Comparison of ENCODE assay signal across 8 cellular contexts in the genomic region with DNA sequence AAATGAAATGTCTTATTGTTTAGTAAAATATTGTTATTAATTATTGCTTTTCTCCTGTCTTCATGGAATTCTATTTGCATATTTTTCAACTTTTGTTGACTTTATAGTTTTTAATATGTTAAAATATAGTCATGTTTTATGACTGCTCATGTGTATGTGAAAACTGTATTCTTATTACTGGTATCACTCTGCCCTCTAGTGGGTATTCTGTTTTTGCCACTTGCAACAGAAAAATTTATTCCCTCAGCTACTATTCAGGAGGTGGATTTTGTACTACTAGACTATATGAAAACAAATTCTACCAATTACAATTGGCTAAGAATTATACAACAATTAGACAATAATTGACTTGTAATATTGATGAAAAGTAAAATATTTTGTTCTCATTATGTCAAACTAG. TPM values are rescaled to one million over a fixed set of nuclear protein-coding genes. Genes with fewer than 3 reads are reported as not detected.
DNase-seq lines count a peak whose midpoint lies in the region; ATAC-seq and TF ChIP-seq lines count a peak whose summit lies in the region.

No MANE protein-coding gene starts in this region.

- H3K36me3 Mint-ChIP-seq in activated naive CD8-positive, alpha-beta T cell treated with anti-CD3 and anti-CD28 coated beads for 36 hours: no peaks in the 10 kb centered on the region

- H3K9me3 Mint-ChIP-seq in activated naive CD8-positive, alpha-beta T cell treated with anti-CD3 and anti-CD28 coated beads for 36 hours: peaks cover 15% of the 10 kb centered on the region

- no peak overlapping the region for H3K27ac Mint-ChIP-seq in activated naive CD8-positive, alpha-beta T cell treated with anti-CD3 and anti-CD28 coated beads for 36 hours

- H3K4me1 Mint-ChIP-seq in activated naive CD8-positive, alpha-beta T cell treated with anti-CD3 and anti-CD28 coated beads for 36 hours: no peaks in the 10 kb centered on the region

- DNase-seq in Caki2 (ENCODE audit: low read depth) (peak; percentile 4), HAP-1 (ENCODE audit: low spot score in 2 of 2) (peak; percentile 10 to 40), NCI-H526 treated with DMSO at 0.1 percent for 48 hours (lab: John Stamatoyannopoulos, UW) (peak; percentile 23), epithelial cell of esophagus (ENCODE audit: low read depth) (peak; percentile 62), smooth muscle cell of the brain vasculature (ENCODE audit: low read depth, low spot score) (peak; percentile 1)
- DNase-seq in activated CD4-positive, alpha-beta T cell treated with anti-CD3 and anti-CD28 coated beads for 4 hours: no peak
- no peak for DNase-seq in activated naive CD8-positive, alpha-beta T cell treated with anti-CD3 and anti-CD28 coated beads for 36 hours

- no peaks in the 10 kb centered on the region for H3K27me3 Mint-ChIP-seq in activated naive CD8-positive, alpha-beta T cell treated with anti-CD3 and anti-CD28 coated beads for 36 hours

- TF ChIP-seq CTCF in epithelial cell of esophagus (IDR thresholded peaks at IDR 0.05; ENCODE audit: insufficient read depth, low read depth, low read length, missing control alignments): peak; percentile 47

- no peaks in the 10 kb centered on the region for H3K36me3 ChIP-seq in HAP-1 (replicated peaks)

- no peak overlapping the region for H3K4me3 ChIP-seq in HAP-1
- no peak overlapping the region for H3K4me3 ChIP-seq in epithelial cell of esophagus (ENCODE audit: low read length)

- H3K27me3 ChIP-seq in HAP-1 (ENCODE audit: low read depth): no peaks in the 10 kb centered on the region

- in situ Hi-C loops in Caki2 (cut with HindIII; ENCODE audit: low pct_unique_long_range_greater_than_20kb, low sequenced_read_pairs): no loop called here
- in situ Hi-C loops in HAP-1 (cut with MboI; ENCODE audit: low sequenced_read_pairs): no loop called here

- no peak overlapping the region for H3K4me3 Mint-ChIP-seq in activated naive CD8-positive, alpha-beta T cell treated with anti-CD3 and anti-CD28 coated beads for 36 hours

- no peaks in the 10 kb centered on the region for H3K9me3 ChIP-seq in HAP-1

- H3K4me1 ChIP-seq in HAP-1: no peaks in the 10 kb centered on the region

- no peak for ATAC-seq in HG02678 (IDR thresholded peaks at IDR 0.05; ENCODE audit: unreplicated experiment)

RNA-seq across cellular contexts. Expression of a gene that starts 45.0 kb away (rescaled TPM):
- total RNA-seq in Caki2 (2014; rRNA removed; shearing (Covaris generic); ENCODE audit: low replicate concordance): not detected in 2 replicates
- total RNA-seq in activated naive CD8-positive, alpha-beta T cell treated with anti-CD3 and anti-CD28 coated beads for 36 hours: not detected

RNA-seq across cellular contexts. Expression of a gene that starts 58.9 kb away (rescaled TPM):
- not detected in 2 replicates for total RNA-seq in Caki2 (2014; rRNA removed; shearing (Covaris generic); ENCODE audit: low replicate concordance)
- not detected for total RNA-seq in activated naive CD8-positive, alpha-beta T cell treated with anti-CD3 and anti-CD28 coated beads for 36 hours

Comparison
In these comparisons a context has a peak if more than half of its experiments do, and no peak if none do; other contexts are left out.
1. DNase-seq: peak in Caki2 (single experiment), HAP-1 (2 of 2), NCI-H526 treated with DMSO at 0.1 percent for 48 hours (single experiment), epithelial cell of esophagus (single experiment) and smooth muscle cell of the brain vasculature (single experiment); none in activated CD4-positive, alpha-beta T cell treated with anti-CD3 and anti-CD28 coated beads for 4 hours (0 of 2) and activated naive CD8-positive, alpha-beta T cell treated with anti-CD3 and anti-CD28 coated beads for 36 hours (single experiment).